Comparison of ENCODE assay signal across 10 cellular contexts in the genomic region with DNA sequence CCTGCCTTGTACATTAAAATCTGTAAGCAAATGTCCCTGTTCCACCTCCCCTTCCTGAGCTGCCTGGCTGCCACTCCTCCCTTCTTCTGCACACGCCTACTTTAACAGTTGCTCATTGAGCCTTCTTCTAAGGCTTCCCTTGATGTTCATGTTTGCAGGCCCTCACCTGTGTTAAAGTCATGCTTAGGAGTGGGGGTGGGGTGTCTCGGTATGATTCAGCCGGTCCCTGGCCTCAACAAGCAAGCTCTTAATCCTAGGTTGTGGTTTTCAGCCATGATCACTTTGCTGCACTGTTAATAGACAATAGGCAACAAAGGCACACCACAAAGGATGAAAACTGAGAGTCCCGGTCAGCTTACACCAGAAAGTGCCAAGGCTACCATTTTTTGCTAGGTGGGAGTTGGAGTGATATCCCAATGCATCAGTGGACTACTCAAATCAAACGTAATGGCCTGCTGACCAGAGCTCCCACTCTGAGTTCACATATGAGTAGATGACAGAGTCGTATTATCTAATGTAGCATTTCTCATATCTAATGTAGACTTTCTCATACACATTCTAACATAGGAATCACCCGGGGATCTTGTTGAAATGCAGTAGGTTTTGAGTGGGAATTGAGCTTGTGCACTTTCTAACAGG. TPM values are rescaled to one million over a fixed set of nuclear protein-coding genes. Genes with fewer than 3 reads are reported as not detected.
DNase-seq lines count a peak whose midpoint lies in the region; ATAC-seq and TF ChIP-seq lines count a peak whose summit lies in the region.
"Had no signal": no experiment of that assay in that cellular context is flagged by ENCODE, and none has a peak within 500 bp of the region (broad histone marks: within the 10 kb centered on the region; RNA-seq: fewer than 3 reads in every experiment).

No MANE protein-coding gene starts in this region.

- no peak overlapping the region for H3K4me2 ChIP-seq in Karpas-422 (ENCODE audit: low read depth, low read length, poor library complexity, severe bottlenecking)

- no peak overlapping the region for H3K27ac ChIP-seq in Karpas-422 (ENCODE audit: low read length)

- no peak overlapping the region for H3K27ac Mint-ChIP-seq in activated naive CD8-positive, alpha-beta T cell treated with anti-CD3 and anti-CD28 coated beads for 36 hours
- H3K27ac Mint-ChIP-seq: natural killer cell treated with Interleukin-12 subunit alpha and Interleukin-12 subunit beta and Interleukin-15 and Interleukin-18, amount 100 ng/mL, for 72 hours had no signal

- H3K27me3 ChIP-seq in Karpas-422 (ENCODE audit: low read length), result no peaks in the 10 kb centered on the region

- peaks cover 21% of the 10 kb centered on the region for H3K4me1 Mint-ChIP-seq in activated naive CD8-positive, alpha-beta T cell treated with anti-CD3 and anti-CD28 coated beads for 36 hours

- no peaks in the 10 kb centered on the region for H4K20me1 ChIP-seq in Karpas-422 (ENCODE audit: insufficient read depth, low read depth, low read length)

- intact Hi-C loops in mucosa of descending colon (cut with DNase I, micrococcal nuclease), result no loop called here

- H3K9me3 Mint-ChIP-seq in activated naive CD8-positive, alpha-beta T cell treated with anti-CD3 and anti-CD28 coated beads for 36 hours, result no peaks in the 10 kb centered on the region
- H3K9me3 Mint-ChIP-seq: natural killer cell treated with Interleukin-12 subunit alpha and Interleukin-12 subunit beta and Interleukin-15 and Interleukin-18, amount 100 ng/mL, for 72 hours had no signal

- H3K4me3 ChIP-seq in mucosa of descending colon (no peak overlapping the region), Karpas-422 (ENCODE audit: low read length) (no peak overlapping the region)

- H3K4me1 ChIP-seq in mucosa of descending colon (ENCODE audit: low read depth), result peaks cover 16% of the 10 kb centered on the region
- H3K4me1 ChIP-seq in Karpas-422 (ENCODE audit: low read length), result no peaks in the 10 kb centered on the region

- TF ChIP-seq CTCF in mucosa of descending colon (IDR thresholded peaks at IDR 0.05), result no peak

- H3K79me2 ChIP-seq in Karpas-422 (ENCODE audit: low read length), result no peaks in the 10 kb centered on the region

- no peaks in the 10 kb centered on the region for H3K9me2 ChIP-seq in Karpas-422 (replicated peaks; ENCODE audit: insufficient read depth, low read length)

- H3K9ac ChIP-seq in Karpas-422 (ENCODE audit: low read length), result no peak overlapping the region

- peak; percentile 23 to 25 for DNase-seq in activated CD4-positive, alpha-beta T cell treated with anti-CD3 and anti-CD28 coated beads for 24 hours (ENCODE audit: low read depth in 2 of 2)
- DNase-seq in mucosa of descending colon (no peak), Karpas-422 (no peak), NK-92 (lab: John Stamatoyannopoulos, UW; ENCODE audit: unreplicated experiment) (no peak), SK-N-DZ (ENCODE audit: low spot score) (no peak)
- DNase-seq in activated naive CD8-positive, alpha-beta T cell treated with anti-CD3 and anti-CD28 coated beads for 36 hours, result no peak
- DNase-seq: KG1 had no signal

- H3K36me3 Mint-ChIP-seq in activated naive CD8-positive, alpha-beta T cell treated with anti-CD3 and anti-CD28 coated beads for 36 hours, result peaks cover 1% of the 10 kb centered on the region
- H3K36me3 Mint-ChIP-seq: natural killer cell treated with Interleukin-12 subunit alpha and Interleukin-12 subunit beta and Interleukin-15 and Interleukin-18, amount 100 ng/mL, for 72 hours had no signal

- H3K9me3 ChIP-seq in mucosa of descending colon (no peaks in the 10 kb centered on the region), Karpas-422 (ENCODE audit: low read length) (no peaks in the 10 kb centered on the region)

- no peak overlapping the region for H3K4me3 Mint-ChIP-seq in activated naive CD8-positive, alpha-beta T cell treated with anti-CD3 and anti-CD28 coated beads for 36 hours
- H3K4me3 Mint-ChIP-seq: natural killer cell treated with Interleukin-12 subunit alpha and Interleukin-12 subunit beta and Interleukin-15 and Interleukin-18, amount 100 ng/mL, for 72 hours had no signal

- no peaks in the 10 kb centered on the region for H3K27me3 Mint-ChIP-seq in activated naive CD8-positive, alpha-beta T cell treated with anti-CD3 and anti-CD28 coated beads for 36 hours
- H3K27me3 Mint-ChIP-seq: natural killer cell treated with Interleukin-12 subunit alpha and Interleukin-12 subunit beta and Interleukin-15 and Interleukin-18, amount 100 ng/mL, for 72 hours had no signal

- H3K36me3 ChIP-seq in mucosa of descending colon (ENCODE audit: low read depth) (no peaks in the 10 kb centered on the region), Karpas-422 (ENCODE audit: insufficient read depth, low read length) (no peaks in the 10 kb centered on the region)

- H2AFZ ChIP-seq in Karpas-422 (ENCODE audit: low read length), result no peak overlapping the region

- ATAC-seq in GM18909 (IDR thresholded peaks at IDR 0.05; ENCODE audit: poor library complexity, unreplicated experiment) (peak; percentile 89), HG02943 (IDR thresholded peaks at IDR 0.05; ENCODE audit: low read depth, unreplicated experiment) (peak; percentile 73), mucosa of descending colon (peak; percentile 60)
- ATAC-seq: natural killer cell treated with Interleukin-12 subunit alpha and Interleukin-12 subunit beta and Interleukin-15 and Interleukin-18, amount 100 ng/mL, for 72 hours had no signal

RNA-seq across cellular contexts. Expression of a gene that starts 38.2 kb away (rescaled TPM):
- 10 to 100 TPM; 43.6 to 92.3 (median 67.7) TPM for total RNA-seq in mucosa of descending colon
- total RNA-seq in activated naive CD8-positive, alpha-beta T cell treated with anti-CD3 and anti-CD28 coated beads for 36 hours, result 1 to 10 TPM; 8.4 to 9.1 TPM
- not detected in 2 replicates for total RNA-seq in Karpas-422 (2014; rRNA removed; shearing (Covaris generic); ENCODE audit: low replicate concordance)
- 0.07 TPM in 1 of 2 replicates, not detected in the other for polyA plus RNA-seq in SK-N-DZ (2014; cell fraction: cytosol; rRNA removed)
- polyA plus RNA-seq in SK-N-DZ (2014; cell fraction: nucleus; rRNA removed), result not detected in 2 replicates

Comparison
In these comparisons a context has a peak if more than half of its experiments do, and no peak if none do; other contexts are left out.
1. DNase-seq: peak in activated CD4-positive, alpha-beta T cell treated with anti-CD3 and anti-CD28 coated beads for 24 hours (2 of 2); none in mucosa of descending colon (0 of 3), activated naive CD8-positive, alpha-beta T cell treated with anti-CD3 and anti-CD28 coated beads for 36 hours (single experiment), Karpas-422 (single experiment), NK-92 (single experiment) and SK-N-DZ (single experiment).
2. RNA of a gene that starts 38.2 kb away (total RNA-seq): 43.6 to 92.3 TPM in mucosa of descending colon; 8.4 to 9.1 TPM in activated naive CD8-positive, alpha-beta T cell treated with anti-CD3 and anti-CD28 coated beads for 36 hours and not detected in Karpas-422; every median in the first group is over 4 times any median in the second.
3. Peak in every context shown above with its lines, with median percentiles within 50 percentile points of each other: ATAC-seq.